ENCODE assay signal across 9 cellular contexts in the genomic region with DNA sequence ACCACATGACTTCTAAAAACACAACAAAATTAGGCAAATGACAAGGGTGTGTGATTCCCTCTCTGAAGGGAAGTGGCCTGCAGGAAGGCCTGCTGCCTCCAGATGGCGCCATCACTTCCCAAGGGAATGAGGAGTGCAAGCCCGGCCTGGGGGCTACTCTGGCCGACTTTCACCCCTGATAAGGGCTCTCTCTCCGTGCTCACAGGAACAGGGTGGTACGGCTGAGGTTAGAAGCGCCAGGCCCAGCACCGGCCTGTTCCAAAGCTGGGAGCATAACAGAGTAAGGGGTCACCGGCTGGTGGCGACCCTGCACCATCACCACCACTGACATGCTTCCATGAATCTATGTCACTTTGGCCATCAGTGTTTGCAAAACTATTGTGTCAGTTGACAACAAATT. TPM values are rescaled to one million over a fixed set of nuclear protein-coding genes. Genes with fewer than 3 reads are reported as not detected.
DNase-seq lines count a peak whose midpoint lies in the region; ATAC-seq and TF ChIP-seq lines count a peak whose summit lies in the region.
"Had no signal": no experiment of that assay in that cellular context is flagged by ENCODE, and none has a peak within 500 bp of the region (broad histone marks: within the 10 kb centered on the region; RNA-seq: fewer than 3 reads in every experiment).

No MANE protein-coding gene starts in this region.

- POLR2A ChIA-PET in HCT116 (lab: Charles Lee): no interaction called here

- peak; percentile 91 for ATAC-seq in HCT116
- no peak for ATAC-seq in HG02884 (IDR thresholded peaks at IDR 0.05; ENCODE audit: unreplicated experiment)
- ATAC-seq: T-cell had no signal

- BruUV-seq in HCT116 (replicated peaks; lab: Mats Ljungman, UMichigan): no TSS peak

- no peak for TF ChIP-seq POLR2A in HCT116 (IDR thresholded peaks at IDR 0.05; ENCODE audit: borderline replicate concordance, extremely low read depth, insufficient read depth, insufficient read length)

- no peak overlapping the region for H3K4me3 ChIP-seq in HCT116 (replicated peaks in 1 of 2; ENCODE audit: low read depth in 1 of 2, low read length in 2 of 2)
- no peak overlapping the region for H3K4me3 ChIP-seq in skeletal muscle tissue (ENCODE audit: low read length in 3 of 3)

- peak; percentile 81 for TF ChIP-seq RAD21 in HCT116 (IDR thresholded peaks at IDR 0.05; ENCODE audit: low read depth)

- TF ChIP-seq CTCF in HCT116 (IDR thresholded peaks at IDR 0.05 in 2 of 3, conservative IDR thresholded peaks at IDR 0.05 in 1 of 3; ENCODE audit: borderline replicate concordance in 1 of 3, insufficient read depth in 1 of 3, low read depth in 2 of 3, low read length in 2 of 3) (peak; percentile 76 to 99 (median 98); a peak in 5 of 6 replicates), VCaP (conservative IDR thresholded peaks at IDR 0.05) (peak; percentile 65)

- H3K27me3 ChIP-seq in HCT116 (ENCODE audit: insufficient read depth, low read length) (no peaks in the 10 kb centered on the region), skeletal muscle tissue (ENCODE audit: control insufficient read depth in 3 of 3, insufficient read depth in 3 of 3, low read length in 3 of 3) (no peaks in the 10 kb centered on the region)

- no peaks in the 10 kb centered on the region for H4K20me1 ChIP-seq in HCT116 (ENCODE audit: insufficient read depth)

- no peaks in the 10 kb centered on the region for H3K9me2 ChIP-seq in HCT116 (ENCODE audit: insufficient read depth)

- RAD21 ChIA-PET in HCT116 (lab: Charles Lee; ENCODE audit: low non-redundant PET in 1 of 2, low total read pairs in 2 of 2, uncharacterized antibody in 2 of 2, unreplicated experiment in 2 of 2): no interaction called here

- no peaks in the 10 kb centered on the region for H3K36me3 ChIP-seq in HCT116 (ENCODE audit: control insufficient read depth in 1 of 2, insufficient read depth in 2 of 2, low read length in 2 of 2)
- H3K36me3 ChIP-seq in skeletal muscle tissue (ENCODE audit: control insufficient read depth in 3 of 3, insufficient read depth in 3 of 3, low read length in 3 of 3): no peaks in the 10 kb centered on the region

- H2AFZ ChIP-seq in HCT116 (ENCODE audit: low read depth, low read length, poor library complexity, severe bottlenecking): no peak overlapping the region

- no peaks in the 10 kb centered on the region for H3K79me2 ChIP-seq in HCT116 (ENCODE audit: insufficient read depth, low read length)

- CTCF ChIA-PET in HCT116 (lab: Charles Lee): interaction anchor here (0.7 to 1.9 kb wide), 8 partner anchors 11 to 314 kb away, joined by 3 to 8 read pairs (median 4); a partner anchor contains a TSS

- peak; percentile 72 for DNase-seq in DMS53 (lab: John Stamatoyannopoulos, UW)
- peak; percentile 36 for DNase-seq in HCT116 (ENCODE audit: low read depth, low spot score)
- peak; percentile 65 for DNase-seq in cardiac septum (ENCODE audit: low spot score)
- no peak for DNase-seq in occipital lobe (lab: John Stamatoyannopoulos, UW)
- DNase-seq in COR-L47 (lab: John Stamatoyannopoulos, UW): no peak

- peaks cover 0 to 18% of the 10 kb centered on the region in 2 experiments; a peak in 1 of 4 replicates for H3K4me1 ChIP-seq in HCT116 (ENCODE audit: control insufficient read depth in 1 of 2, insufficient read depth in 2 of 2, low read length in 2 of 2)
- H3K4me1 ChIP-seq in skeletal muscle tissue (ENCODE audit: control insufficient read depth in 3 of 3, insufficient read depth in 3 of 3, low read length in 3 of 3): peaks cover 16 to 45% (median 41%) of the 10 kb centered on the region in 3 donors

- no peak overlapping the region for H3K4me2 ChIP-seq in HCT116 (ENCODE audit: low read length)

- intact Hi-C loops in HCT116 (cut with micrococcal nuclease) (loop anchor here (5.0 kb wide), 1 partner anchor 76 kb away; no protein-coding TSS in a partner anchor), cardiac septum (cut with DNase I) (no loop called here)

- H3K9me3 ChIP-seq in HCT116 (ENCODE audit: control insufficient read depth in 1 of 2, insufficient read depth in 1 of 2, low read depth in 1 of 2, low read length in 2 of 2) (no peaks in the 10 kb centered on the region), skeletal muscle tissue (ENCODE audit: control insufficient read depth in 3 of 3, low read length in 3 of 3) (no peaks in the 10 kb centered on the region)

- H3K27ac ChIP-seq in HCT116 (ENCODE audit: low read depth, low read length) (no peak overlapping the region), VCaP (no peak overlapping the region), skeletal muscle tissue (ENCODE audit: low read depth, low read length) (peak overlapping the region; percentile 64)

- H3K9ac ChIP-seq in HCT116 (ENCODE audit: low read length): no peak overlapping the region
- no peak overlapping the region for H3K9ac ChIP-seq in skeletal muscle tissue (ENCODE audit: low read depth in 1 of 3, low read length in 3 of 3)

TF ChIP-seq in HCT116, 20 proteins besides CTCF, POLR2A, EP300 and RAD21:
- TF ChIP-seq, protein P1, sequence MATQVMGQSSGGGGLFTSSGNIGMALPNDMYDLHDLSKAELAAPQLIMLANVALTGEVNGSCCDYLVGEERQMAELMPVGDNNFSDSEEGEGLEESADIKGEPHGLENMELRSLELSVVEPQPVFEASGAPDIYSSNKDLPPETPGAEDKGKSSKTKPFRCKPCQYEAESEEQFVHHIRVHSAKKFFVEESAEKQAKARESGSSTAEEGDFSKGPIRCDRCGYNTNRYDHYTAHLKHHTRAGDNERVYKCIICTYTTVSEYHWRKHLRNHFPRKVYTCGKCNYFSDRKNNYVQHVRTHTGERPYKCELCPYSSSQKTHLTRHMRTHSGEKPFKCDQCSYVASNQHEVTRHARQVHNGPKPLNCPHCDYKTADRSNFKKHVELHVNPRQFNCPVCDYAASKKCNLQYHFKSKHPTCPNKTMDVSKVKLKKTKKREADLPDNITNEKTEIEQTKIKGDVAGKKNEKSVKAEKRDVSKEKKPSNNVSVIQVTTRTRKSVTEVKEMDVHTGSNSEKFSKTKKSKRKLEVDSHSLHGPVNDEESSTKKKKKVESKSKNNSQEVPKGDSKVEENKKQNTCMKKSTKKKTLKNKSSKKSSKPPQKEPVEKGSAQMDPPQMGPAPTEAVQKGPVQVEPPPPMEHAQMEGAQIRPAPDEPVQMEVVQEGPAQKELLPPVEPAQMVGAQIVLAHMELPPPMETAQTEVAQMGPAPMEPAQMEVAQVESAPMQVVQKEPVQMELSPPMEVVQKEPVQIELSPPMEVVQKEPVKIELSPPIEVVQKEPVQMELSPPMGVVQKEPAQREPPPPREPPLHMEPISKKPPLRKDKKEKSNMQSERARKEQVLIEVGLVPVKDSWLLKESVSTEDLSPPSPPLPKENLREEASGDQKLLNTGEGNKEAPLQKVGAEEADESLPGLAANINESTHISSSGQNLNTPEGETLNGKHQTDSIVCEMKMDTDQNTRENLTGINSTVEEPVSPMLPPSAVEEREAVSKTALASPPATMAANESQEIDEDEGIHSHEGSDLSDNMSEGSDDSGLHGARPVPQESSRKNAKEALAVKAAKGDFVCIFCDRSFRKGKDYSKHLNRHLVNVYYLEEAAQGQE (IDR thresholded peaks at IDR 0.05; ENCODE audit: low read depth): no peak
- TF ChIP-seq TCF7L2 (IDR thresholded peaks at IDR 0.05; ENCODE audit: borderline replicate concordance, extremely low read depth, insufficient read depth, insufficient read length) (no peak), CBX3 (IDR thresholded peaks at IDR 0.05; ENCODE audit: low read depth) (no peak), EZH2 (IDR thresholded peaks at IDR 0.05) (no peak), FOSL1 (IDR thresholded peaks at IDR 0.05; ENCODE audit: low read depth) (no peak)
- TF ChIP-seq, protein P2, sequence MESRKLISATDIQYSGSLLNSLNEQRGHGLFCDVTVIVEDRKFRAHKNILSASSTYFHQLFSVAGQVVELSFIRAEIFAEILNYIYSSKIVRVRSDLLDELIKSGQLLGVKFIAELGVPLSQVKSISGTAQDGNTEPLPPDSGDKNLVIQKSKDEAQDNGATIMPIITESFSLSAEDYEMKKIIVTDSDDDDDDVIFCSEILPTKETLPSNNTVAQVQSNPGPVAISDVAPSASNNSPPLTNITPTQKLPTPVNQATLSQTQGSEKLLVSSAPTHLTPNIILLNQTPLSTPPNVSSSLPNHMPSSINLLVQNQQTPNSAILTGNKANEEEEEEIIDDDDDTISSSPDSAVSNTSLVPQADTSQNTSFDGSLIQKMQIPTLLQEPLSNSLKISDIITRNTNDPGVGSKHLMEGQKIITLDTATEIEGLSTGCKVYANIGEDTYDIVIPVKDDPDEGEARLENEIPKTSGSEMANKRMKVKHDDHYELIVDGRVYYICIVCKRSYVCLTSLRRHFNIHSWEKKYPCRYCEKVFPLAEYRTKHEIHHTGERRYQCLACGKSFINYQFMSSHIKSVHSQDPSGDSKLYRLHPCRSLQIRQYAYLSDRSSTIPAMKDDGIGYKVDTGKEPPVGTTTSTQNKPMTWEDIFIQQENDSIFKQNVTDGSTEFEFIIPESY (IDR thresholded peaks at IDR 0.05; ENCODE audit: extremely low read depth, insufficient replicate concordance, low read length): no peak

RNA-seq across cellular contexts. Expression of a gene that starts 13.1 kb away (rescaled TPM):
- not detected for total RNA-seq in HCT116 (2021; ENCODE audit: unreplicated experiment)
- 0.01 TPM in 1 of 2 replicates, not detected in the other for polyA plus RNA-seq in HCT116 (2012)
- not detected for total RNA-seq in cardiac septum
- total RNA-seq in skeletal muscle tissue: not detected
- not detected for total RNA-seq in occipital lobe
- total RNA-seq: T-cell had no signal

RNA-seq across cellular contexts. Expression of a gene that starts 22.8 kb away (rescaled TPM):
- total RNA-seq in HCT116 (2021; ENCODE audit: unreplicated experiment) (3.9 TPM), cardiac septum (0.16 TPM), skeletal muscle tissue (1.6 TPM), occipital lobe (1.9 TPM)
- polyA plus RNA-seq in HCT116 (2012): 1.8 and 2.1 TPM in 2 replicates
- total RNA-seq: T-cell had no signal

RNA-seq across cellular contexts. Expression of a gene that starts 39.0 kb away (rescaled TPM):
- total RNA-seq in HCT116 (2021; ENCODE audit: unreplicated experiment) (not detected), cardiac septum (not detected), skeletal muscle tissue (not detected), occipital lobe (not detected)
- not detected in 2 replicates for polyA plus RNA-seq in HCT116 (2012)
- total RNA-seq: T-cell had no signal

Comparison
In these comparisons a context has a peak if more than half of its experiments do, and no peak if none do; other contexts are left out.
1. DNase-seq: peak in DMS53 (single experiment), HCT116 (single experiment) and cardiac septum (single experiment); none in occipital lobe (single experiment) and COR-L47 (single experiment).